8 cellular contexts compared by ENCODE assay signal in the genomic region with DNA sequence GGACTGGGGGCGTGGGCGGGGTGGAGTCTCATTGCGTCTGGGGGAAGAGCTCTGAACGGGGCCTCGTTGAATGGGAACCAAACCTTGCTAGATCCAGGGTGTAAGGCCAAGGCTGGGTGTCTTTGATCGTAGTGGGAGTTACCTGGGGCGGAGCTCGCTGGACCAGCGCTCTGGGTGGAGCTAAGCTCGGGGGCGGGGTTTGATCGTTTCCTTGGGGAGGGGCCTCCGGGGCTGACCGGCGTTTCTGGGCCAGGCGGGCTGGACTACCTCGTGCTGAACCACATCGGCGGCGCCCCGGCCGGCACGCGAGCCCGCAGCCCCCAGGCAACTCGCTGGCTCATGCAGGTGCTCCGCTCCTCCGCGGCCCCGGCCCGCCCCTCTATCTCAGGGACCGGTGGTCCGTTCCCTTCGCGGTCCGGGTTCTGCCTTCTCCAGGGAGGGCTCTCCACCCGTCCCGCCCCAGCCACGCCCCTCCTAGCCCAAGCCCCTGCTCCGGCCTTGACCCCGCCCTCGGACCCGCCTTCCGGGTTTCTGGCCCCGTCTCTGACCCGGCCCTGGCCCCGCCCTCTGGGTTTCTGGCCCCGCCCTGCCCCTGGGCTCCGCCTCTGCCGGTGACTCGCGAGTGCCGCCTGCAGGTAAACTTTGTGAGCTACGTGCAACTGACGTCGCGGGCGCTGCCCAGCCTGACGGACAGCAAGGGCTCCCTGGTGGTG. TPM values are rescaled to one million over a fixed set of nuclear protein-coding genes. Genes with fewer than 3 reads are reported as not detected.
DNase-seq lines count a peak whose midpoint lies in the region; ATAC-seq and TF ChIP-seq lines count a peak whose summit lies in the region.

No MANE protein-coding gene starts in this region.

- peak; percentile 33; the same call in 1 of the 2 replicates for TF ChIP-seq RAD21 in Ishikawa (IDR thresholded peaks at IDR 0.05; ENCODE audit: low read depth)

- H3K27me3 Mint-ChIP-seq in activated T-helper 17 cell treated with anti-CD3 and anti-CD28 coated beads, Interleukin-2, amount 50 U/mL, for 72 hours, result no peaks in the 10 kb centered on the region
- peaks cover 8% of the 10 kb centered on the region for H3K27me3 Mint-ChIP-seq in nephron (ENCODE audit: low read depth)

- no peaks in the 10 kb centered on the region for H3K27me3 ChIP-seq in Peyer's patch

- peak overlapping the region; percentile 83 to 85 (median 83) for H3K27ac ChIP-seq in Peyer's patch

- TF ChIP-seq EP300 in Ishikawa (IDR thresholded peaks at IDR 0.05; ENCODE audit: borderline replicate concordance), result no peak

- H3K9me3 Mint-ChIP-seq in activated T-helper 17 cell treated with anti-CD3 and anti-CD28 coated beads, Interleukin-2, amount 50 U/mL, for 72 hours, result no peaks in the 10 kb centered on the region
- H3K9me3 Mint-ChIP-seq in nephron, result no peaks in the 10 kb centered on the region

- peaks cover 0 to 20% (median 9%) of the 10 kb centered on the region in 4 donors for H3K4me1 ChIP-seq in Peyer's patch

- H3K4me3 ChIP-seq in Peyer's patch, result peak overlapping the region; percentile 64 to 72 (median 66)

- H3K36me3 Mint-ChIP-seq in activated T-helper 17 cell treated with anti-CD3 and anti-CD28 coated beads, Interleukin-2, amount 50 U/mL, for 72 hours (ENCODE audit: low read depth), result peaks cover 21% of the 10 kb centered on the region
- H3K36me3 Mint-ChIP-seq in nephron (ENCODE audit: low read depth), result peaks cover 3% of the 10 kb centered on the region

- TF ChIP-seq CTCF in Peyer's patch (IDR thresholded peaks at IDR 0.05) (peak; percentile 62 to 92 (median 87)), nephron (IDR thresholded peaks at IDR 0.05; ENCODE audit: unreplicated experiment in 3 of 3) (peak; percentile 75 to 81 (median 75))

- peak in 1 of 2 donors; percentile 40 for TF ChIP-seq POLR2A in Peyer's patch (IDR thresholded peaks at IDR 0.05)

- H3K36me3 ChIP-seq in Peyer's patch, result peaks cover 0 to 3% (median 0%) of the 10 kb centered on the region in 3 donors

- DNase-seq in D341Med (ENCODE audit: low spot score) (peak; percentile 97), Peyer's patch (peak; percentile 98 to 100 (median 99)), fibroblast of the conjunctiva (ENCODE audit: low read depth) (peak; percentile 89)
- DNase-seq in stimulated activated naive CD4-positive, alpha-beta T cell treated with Interleukin-2 at 50 U/mL for 16 hours (lab: John Stamatoyannopoulos, UW), result peak; percentile 95

- H3K4me1 Mint-ChIP-seq in activated T-helper 17 cell treated with anti-CD3 and anti-CD28 coated beads, Interleukin-2, amount 50 U/mL, for 72 hours, result peaks cover 11% of the 10 kb centered on the region
- peaks cover 5% of the 10 kb centered on the region for H3K4me1 Mint-ChIP-seq in nephron

- H3K4me3 Mint-ChIP-seq in activated T-helper 17 cell treated with anti-CD3 and anti-CD28 coated beads, Interleukin-2, amount 50 U/mL, for 72 hours, result peak overlapping the region; percentile 74
- peak overlapping the region; percentile 83 to 89 (median 86) for H3K4me3 Mint-ChIP-seq in nephron

- no peaks in the 10 kb centered on the region for H3K9me3 ChIP-seq in Peyer's patch

- peak; percentile 43 for ATAC-seq in GM21528 (IDR thresholded peaks at IDR 0.05; ENCODE audit: low FRiP score, unreplicated experiment)
- ATAC-seq in activated T-helper 17 cell treated with anti-CD3 and anti-CD28 coated beads, Interleukin-2, amount 50 U/mL, for 72 hours (replicated peaks), result peak; percentile 69

- H3K27ac Mint-ChIP-seq in activated T-helper 17 cell treated with anti-CD3 and anti-CD28 coated beads, Interleukin-2, amount 50 U/mL, for 72 hours, result peak overlapping the region; percentile 81
- H3K27ac Mint-ChIP-seq in nephron, result peak overlapping the region; percentile 64 to 91 (median 88)

TF ChIP-seq in Ishikawa, 13 proteins besides CTCF, POLR2A, EP300 and RAD21:
- TF ChIP-seq FOXM1 (IDR thresholded peaks at IDR 0.05; ENCODE audit: borderline replicate concordance, low read depth) (no peak), YY1 (IDR thresholded peaks at IDR 0.05; ENCODE audit: low read depth) (0 out of 2 replicates have a peak, but pooled peaks have one; percentile 33), TCF12 (IDR thresholded peaks at IDR 0.05; ENCODE audit: low read depth) (no peak), NFIC (IDR thresholded peaks at IDR 0.05) (no peak), CEBPB (IDR thresholded peaks at IDR 0.05) (no peak), MAX (IDR thresholded peaks at IDR 0.05) (peak; percentile 51; the same call in 1 of the 2 replicates), CREB1 (IDR thresholded peaks at IDR 0.05; ENCODE audit: low read depth) (peak; percentile 66; the same call in 1 of the 2 replicates)
- TF ChIP-seq, protein P1, sequence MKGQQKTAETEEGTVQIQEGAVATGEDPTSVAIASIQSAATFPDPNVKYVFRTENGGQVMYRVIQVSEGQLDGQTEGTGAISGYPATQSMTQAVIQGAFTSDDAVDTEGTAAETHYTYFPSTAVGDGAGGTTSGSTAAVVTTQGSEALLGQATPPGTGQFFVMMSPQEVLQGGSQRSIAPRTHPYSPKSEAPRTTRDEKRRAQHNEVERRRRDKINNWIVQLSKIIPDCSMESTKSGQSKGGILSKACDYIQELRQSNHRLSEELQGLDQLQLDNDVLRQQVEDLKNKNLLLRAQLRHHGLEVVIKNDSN (IDR thresholded peaks at IDR 0.05), result no peak

RNA-seq across cellular contexts. Expression of gene RPL36, which starts 3.3 kb away (rescaled TPM):
- 100 to 1,000 TPM; 170 to 440 (median 262) TPM for total RNA-seq in Peyer's patch
- 1,000 to 10,000 TPM in 1 of 2 donors, 100 to 1,000 TPM in 1; 860 to 1,029 TPM for total RNA-seq in activated T-helper 17 cell treated with anti-CD3 and anti-CD28 coated beads, Interleukin-2, amount 50 U/mL, for 72 hours

RNA-seq across cellular contexts. Expression of gene HSD11B1L, which starts 6.0 kb away (rescaled TPM):
- 10 to 100 TPM in 1 of 4 donors, 1 to 10 TPM in 2, not detected in 1; 4.9 to 17.3 (median 7.2) TPM for total RNA-seq in Peyer's patch
- 1 to 10 TPM; 2.3 to 5.3 TPM for total RNA-seq in activated T-helper 17 cell treated with anti-CD3 and anti-CD28 coated beads, Interleukin-2, amount 50 U/mL, for 72 hours

RNA-seq across cellular contexts. Expression of gene MICOS13, which starts 6.5 kb away (rescaled TPM):
- total RNA-seq in Peyer's patch, result 10 to 100 TPM; 11.6 to 48.0 (median 40.0) TPM
- total RNA-seq in activated T-helper 17 cell treated with anti-CD3 and anti-CD28 coated beads, Interleukin-2, amount 50 U/mL, for 72 hours, result 10 to 100 TPM; 29.5 to 38.7 TPM

RNA-seq across cellular contexts. Expression of gene LONP1, which starts 33.1 kb away (rescaled TPM):
- total RNA-seq in Peyer's patch, result 10 to 100 TPM; 31.7 to 75.9 (median 47.4) TPM
- 100 to 1,000 TPM; 291 to 376 TPM for total RNA-seq in activated T-helper 17 cell treated with anti-CD3 and anti-CD28 coated beads, Interleukin-2, amount 50 U/mL, for 72 hours

RNA-seq across cellular contexts. Expression of gene CATSPERD, which starts 33.6 kb away (rescaled TPM):
- not detected for total RNA-seq in Peyer's patch
- total RNA-seq in activated T-helper 17 cell treated with anti-CD3 and anti-CD28 coated beads, Interleukin-2, amount 50 U/mL, for 72 hours, result not detected

Comparison
In these comparisons a context has a peak if more than half of its experiments do, and no peak if none do; other contexts are left out.
1. Peak in every context shown above with its lines: DNase-seq, ATAC-seq, H3K4me3 ChIP-seq and H3K27ac ChIP-seq.